Comparison of ENCODE assay signal across 1 cellular context in the genomic region with DNA sequence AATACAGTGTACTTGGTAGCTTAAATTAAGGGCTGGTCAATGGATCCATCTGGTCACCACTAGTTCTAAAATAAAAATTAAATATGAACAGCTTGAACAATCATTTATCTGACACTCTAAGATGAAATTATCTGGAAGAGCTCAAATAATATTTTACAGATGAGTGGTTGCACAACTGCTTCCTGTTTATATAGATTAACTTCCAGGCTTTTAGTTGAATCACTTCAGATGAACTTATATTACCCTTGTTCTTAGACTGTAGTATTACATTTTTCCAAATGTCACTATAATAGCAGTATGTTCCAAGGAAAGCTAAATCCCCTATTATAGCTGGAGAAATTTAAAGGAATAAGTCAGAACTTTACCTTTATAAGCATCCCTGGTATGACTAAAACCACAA.
TF ChIP-seq lines count a peak whose summit lies in the region.

No MANE protein-coding gene starts in this region.

TF ChIP-seq in HCT116, 20 proteins besides CTCF, POLR2A, EP300 and RAD21 (continued from another document):
- no peak for TF ChIP-seq REST (IDR thresholded peaks at IDR 0.05; ENCODE audit: low read depth)
- TF ChIP-seq YY1 (IDR thresholded peaks at IDR 0.05; ENCODE audit: extremely low read depth, insufficient replicate concordance, low read depth, low read length) = no peak
- TF ChIP-seq POLR2AphosphoS5 (IDR thresholded peaks at IDR 0.05; ENCODE audit: low read depth, low read length) = no peak
- TF ChIP-seq, protein P1, sequence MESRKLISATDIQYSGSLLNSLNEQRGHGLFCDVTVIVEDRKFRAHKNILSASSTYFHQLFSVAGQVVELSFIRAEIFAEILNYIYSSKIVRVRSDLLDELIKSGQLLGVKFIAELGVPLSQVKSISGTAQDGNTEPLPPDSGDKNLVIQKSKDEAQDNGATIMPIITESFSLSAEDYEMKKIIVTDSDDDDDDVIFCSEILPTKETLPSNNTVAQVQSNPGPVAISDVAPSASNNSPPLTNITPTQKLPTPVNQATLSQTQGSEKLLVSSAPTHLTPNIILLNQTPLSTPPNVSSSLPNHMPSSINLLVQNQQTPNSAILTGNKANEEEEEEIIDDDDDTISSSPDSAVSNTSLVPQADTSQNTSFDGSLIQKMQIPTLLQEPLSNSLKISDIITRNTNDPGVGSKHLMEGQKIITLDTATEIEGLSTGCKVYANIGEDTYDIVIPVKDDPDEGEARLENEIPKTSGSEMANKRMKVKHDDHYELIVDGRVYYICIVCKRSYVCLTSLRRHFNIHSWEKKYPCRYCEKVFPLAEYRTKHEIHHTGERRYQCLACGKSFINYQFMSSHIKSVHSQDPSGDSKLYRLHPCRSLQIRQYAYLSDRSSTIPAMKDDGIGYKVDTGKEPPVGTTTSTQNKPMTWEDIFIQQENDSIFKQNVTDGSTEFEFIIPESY (IDR thresholded peaks at IDR 0.05; ENCODE audit: extremely low read depth, insufficient replicate concordance, low read length) = no peak
- TF ChIP-seq MAX (IDR thresholded peaks at IDR 0.05) = no peak
- no peak for TF ChIP-seq FOSL1 (IDR thresholded peaks at IDR 0.05; ENCODE audit: low read depth)
